31 cellular contexts compared by ENCODE assay signal in the genomic region with DNA sequence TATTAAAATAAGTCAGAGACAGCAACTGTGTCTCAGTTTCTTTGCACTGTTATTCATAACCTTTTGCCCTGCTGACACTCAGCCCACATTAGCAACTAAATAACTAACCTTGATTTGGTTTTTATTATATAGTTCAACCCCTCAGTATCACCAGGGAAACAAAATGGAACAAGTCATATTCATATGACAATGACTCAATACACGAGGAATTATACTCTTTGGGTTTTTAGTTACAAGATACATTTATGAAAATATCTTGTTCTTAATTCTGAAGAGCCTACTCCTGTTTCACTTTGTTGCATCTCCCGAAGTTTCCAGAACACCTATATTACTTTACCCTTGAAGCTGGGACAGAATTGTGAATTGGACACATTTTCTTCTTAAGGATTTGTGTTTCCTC.
DNase-seq lines count a peak whose midpoint lies in the region; ATAC-seq, FAIRE-seq and TF ChIP-seq lines count a peak whose summit lies in the region.
"Had no signal": no experiment of that assay in that cellular context is flagged by ENCODE, and none has a peak within 500 bp of the region (broad histone marks: within the 10 kb centered on the region; RNA-seq: fewer than 3 reads in every experiment).

No MANE protein-coding gene starts in this region.

- peaks cover 10% of the 10 kb centered on the region for H3K4me1 Mint-ChIP-seq in astrocyte (ENCODE audit: low read depth, unreplicated experiment)
- no peaks in the 10 kb centered on the region for H3K4me1 Mint-ChIP-seq in activated CD4-positive, alpha-beta T cell treated with anti-CD3 and anti-CD28 coated beads for 36 hours
- H3K4me1 Mint-ChIP-seq: activated naive CD8-positive, alpha-beta T cell treated with anti-CD3 and anti-CD28 coated beads, Interleukin-2, amount 50 U/mL, for 24 hours; naive B cell had no signal

- no peaks in the 10 kb centered on the region for H3K27me3 Mint-ChIP-seq in astrocyte (ENCODE audit: low read depth, unreplicated experiment)
- no peaks in the 10 kb centered on the region for H3K27me3 Mint-ChIP-seq in activated CD4-positive, alpha-beta T cell treated with anti-CD3 and anti-CD28 coated beads for 36 hours
- H3K27me3 Mint-ChIP-seq: activated naive CD8-positive, alpha-beta T cell treated with anti-CD3 and anti-CD28 coated beads, Interleukin-2, amount 50 U/mL, for 24 hours; activated T-cell treated with anti-CD3 and anti-CD28 coated beads, Interleukin-2, amount 50 U/mL, for 24 hours; naive B cell; stimulated activated naive CD8-positive, alpha-beta T cell treated with anti-CD3 and anti-CD28 coated beads, Interleukin-15, Interleukin-2, amounts not matched to agents 100 ng/mL and 50 ng/mL, for 24 hours had no signal

- CTCF ChIA-PET in activated CD4-positive, alpha-beta T cell treated with anti-CD3 and anti-CD28 coated beads for 36 hours (lab: Charles Lee): no interaction called here

- H3K27ac ChIP-seq in astrocyte (ENCODE audit: low read depth, low read length): no peak overlapping the region
- H3K27ac ChIP-seq: KMS-11, left ventricle myocardium inferior, psoas muscle, skin epidermis, thyroid gland, vagina had no signal

- no peak overlapping the region for H3K4me2 ChIP-seq in astrocyte (ENCODE audit: low read length)
- H3K4me2 ChIP-seq: KMS-11 had no signal

- no peak overlapping the region for H2AFZ ChIP-seq in astrocyte (ENCODE audit: low read depth, low read length)

- no peaks in the 10 kb centered on the region for H3K36me3 Mint-ChIP-seq in astrocyte (ENCODE audit: low read depth, unreplicated experiment)
- no peaks in the 10 kb centered on the region for H3K36me3 Mint-ChIP-seq in activated CD4-positive, alpha-beta T cell treated with anti-CD3 and anti-CD28 coated beads for 36 hours (ENCODE audit: low read depth)
- H3K36me3 Mint-ChIP-seq: naive B cell had no signal

- no peaks in the 10 kb centered on the region for H3K27me3 ChIP-seq in astrocyte (ENCODE audit: insufficient read depth, low read length)
- H3K27me3 ChIP-seq: BE2C, thyroid gland, vagina had no signal

- no peak for TF ChIP-seq POLR2A in H54 (IDR thresholded peaks at IDR 0.05; ENCODE audit: low read depth, low read length)

- no peaks in the 10 kb centered on the region for H3K9me3 Mint-ChIP-seq in astrocyte (ENCODE audit: unreplicated experiment)
- H3K9me3 Mint-ChIP-seq in activated CD4-positive, alpha-beta T cell treated with anti-CD3 and anti-CD28 coated beads for 36 hours (ENCODE audit: low read depth): no peaks in the 10 kb centered on the region

- DNase-seq in H54 (ENCODE audit: insufficient read length, low spot score) (no peak), astrocyte (ENCODE audit: low read depth) (peak; percentile 1), fibroblast of peridontal ligament (ENCODE audit: extremely low read depth) (peak; percentile 48), retinal pigment epithelial cell (ENCODE audit: low read depth) (peak; percentile 56), RPMI8226 (no peak)
- DNase-seq in activated CD4-positive, alpha-beta T cell treated with anti-CD3 and anti-CD28 coated beads for 36 hours: no peak
- DNase-seq: ACHN; activated CD4-positive, alpha-beta T cell treated with anti-CD3 and anti-CD28 coated beads for 4 hours; activated gamma-delta T cell treated with Interleukin-2 at 50 U/mL for 16 hours; activated naive CD8-positive, alpha-beta T cell treated with anti-CD3 and anti-CD28 coated beads, Interleukin-2, amount 50 U/mL, for 24 hours; activated T-cell treated with anti-CD3 and anti-CD28 coated beads, Interleukin-2, amount 50 U/mL, for 24 hours; BE2C; DMS53; effector CD8-positive, alpha-beta T cell; erythroblast; GF-D8; left ventricle myocardium inferior; naive B cell; NCI-H1436; NCI-H345; NCI-H774; psoas muscle; thyroid gland had no signal

- no peak overlapping the region for H3K4me3 Mint-ChIP-seq in astrocyte (ENCODE audit: unreplicated experiment)
- no peak overlapping the region for H3K4me3 Mint-ChIP-seq in activated CD4-positive, alpha-beta T cell treated with anti-CD3 and anti-CD28 coated beads for 36 hours
- H3K4me3 Mint-ChIP-seq: activated naive CD8-positive, alpha-beta T cell treated with anti-CD3 and anti-CD28 coated beads, Interleukin-2, amount 50 U/mL, for 24 hours; activated T-cell treated with anti-CD3 and anti-CD28 coated beads, Interleukin-2, amount 50 U/mL, for 24 hours; naive B cell; stimulated activated naive CD8-positive, alpha-beta T cell treated with anti-CD3 and anti-CD28 coated beads, Interleukin-15, Interleukin-2, amounts not matched to agents 100 ng/mL and 50 ng/mL, for 24 hours; T-helper 2 cell treated with Interferon-gamma antibody and Interleukin-4, amounts not matched to agents 5 μg/mL and 100 μg/mL, for 36 hours had no signal

- POLR2A ChIA-PET in activated CD4-positive, alpha-beta T cell treated with anti-CD3 and anti-CD28 coated beads for 36 hours (lab: Charles Lee): no interaction called here

- H3K4me1 ChIP-seq in astrocyte (ENCODE audit: insufficient read depth, low read length): no peaks in the 10 kb centered on the region
- H3K4me1 ChIP-seq: BE2C, left ventricle myocardium inferior, psoas muscle, thyroid gland, vagina had no signal

- no peaks in the 10 kb centered on the region for H3K79me2 ChIP-seq in astrocyte (ENCODE audit: insufficient read depth, low read length)

- intact Hi-C loops in activated CD4-positive, alpha-beta T cell treated with anti-CD3 and anti-CD28 coated beads for 36 hours (cut with DNase I, micrococcal nuclease): no loop called here

- no peaks in the 10 kb centered on the region for H3K36me3 ChIP-seq in astrocyte (ENCODE audit: insufficient read depth, low read length)
- H3K36me3 ChIP-seq: BE2C, left ventricle myocardium inferior, thyroid gland, vagina had no signal

- peak; percentile 69 for FAIRE-seq in H54 (lab: Jason Lieb, UNC)
- FAIRE-seq in astrocyte (lab: Jason Lieb, UNC): no peak
- FAIRE-seq: colon had no signal

- TF ChIP-seq CTCF in astrocyte (IDR thresholded peaks at IDR 0.05; ENCODE audit: insufficient read depth, low read depth, low read length): no peak
- no peak for TF ChIP-seq CTCF in retinal pigment epithelial cell (conservative IDR thresholded peaks at IDR 0.05; ENCODE audit: low read depth, low read length)

- H3K4me3 ChIP-seq in astrocyte (ENCODE audit: insufficient read depth, low read depth, low read length) (no peak overlapping the region), retinal pigment epithelial cell (ENCODE audit: low read length) (no peak overlapping the region)
- H3K4me3 ChIP-seq: left ventricle myocardium inferior, psoas muscle, skin epidermis, thyroid gland, vagina had no signal

- ATAC-seq in GM18498 (IDR thresholded peaks at IDR 0.05; ENCODE audit: unreplicated experiment): no peak
- no peak for ATAC-seq in GM18861 (IDR thresholded peaks at IDR 0.05; ENCODE audit: unreplicated experiment)
- no peak for ATAC-seq in activated CD4-positive, alpha-beta T cell treated with anti-CD3 and anti-CD28 coated beads for 36 hours
- ATAC-seq: activated naive CD8-positive, alpha-beta T cell treated with anti-CD3 and anti-CD28 coated beads, Interleukin-2, amount 50 U/mL, for 24 hours; psoas muscle had no signal

- H3K9ac ChIP-seq in astrocyte (ENCODE audit: low read length): no peak overlapping the region
- H3K9ac ChIP-seq: KMS-11 had no signal

- no peaks in the 10 kb centered on the region for H3K9me3 ChIP-seq in astrocyte (ENCODE audit: insufficient read depth, low read depth, low read length)
- H3K9me3 ChIP-seq: BE2C, left ventricle myocardium inferior, psoas muscle, thyroid gland, vagina had no signal

- H3K27ac Mint-ChIP-seq in astrocyte (ENCODE audit: unreplicated experiment): no peak overlapping the region
- no peak overlapping the region for H3K27ac Mint-ChIP-seq in activated CD4-positive, alpha-beta T cell treated with anti-CD3 and anti-CD28 coated beads for 36 hours
- H3K27ac Mint-ChIP-seq: activated naive CD8-positive, alpha-beta T cell treated with anti-CD3 and anti-CD28 coated beads, Interleukin-2, amount 50 U/mL, for 24 hours; activated T-cell treated with anti-CD3 and anti-CD28 coated beads, Interleukin-2, amount 50 U/mL, for 24 hours; naive B cell; stimulated activated naive CD8-positive, alpha-beta T cell treated with anti-CD3 and anti-CD28 coated beads, Interleukin-15, Interleukin-2, amounts not matched to agents 100 ng/mL and 50 ng/mL, for 24 hours; T-helper 2 cell treated with Interferon-gamma antibody and Interleukin-4, amounts not matched to agents 5 μg/mL and 100 μg/mL, for 36 hours had no signal

- H4K20me1 ChIP-seq in astrocyte (ENCODE audit: insufficient read depth, low read length): no peaks in the 10 kb centered on the region

Comparison
In these comparisons a context has a peak if more than half of its experiments do, and no peak if none do; other contexts are left out.
1. DNase-seq: peak in astrocyte (single experiment), fibroblast of peridontal ligament (single experiment) and retinal pigment epithelial cell (single experiment); none in H54 (single experiment), RPMI8226 (single experiment) and activated CD4-positive, alpha-beta T cell treated with anti-CD3 and anti-CD28 coated beads for 36 hours (single experiment).